22 cellular contexts compared by ENCODE assay signal in the genomic region with DNA sequence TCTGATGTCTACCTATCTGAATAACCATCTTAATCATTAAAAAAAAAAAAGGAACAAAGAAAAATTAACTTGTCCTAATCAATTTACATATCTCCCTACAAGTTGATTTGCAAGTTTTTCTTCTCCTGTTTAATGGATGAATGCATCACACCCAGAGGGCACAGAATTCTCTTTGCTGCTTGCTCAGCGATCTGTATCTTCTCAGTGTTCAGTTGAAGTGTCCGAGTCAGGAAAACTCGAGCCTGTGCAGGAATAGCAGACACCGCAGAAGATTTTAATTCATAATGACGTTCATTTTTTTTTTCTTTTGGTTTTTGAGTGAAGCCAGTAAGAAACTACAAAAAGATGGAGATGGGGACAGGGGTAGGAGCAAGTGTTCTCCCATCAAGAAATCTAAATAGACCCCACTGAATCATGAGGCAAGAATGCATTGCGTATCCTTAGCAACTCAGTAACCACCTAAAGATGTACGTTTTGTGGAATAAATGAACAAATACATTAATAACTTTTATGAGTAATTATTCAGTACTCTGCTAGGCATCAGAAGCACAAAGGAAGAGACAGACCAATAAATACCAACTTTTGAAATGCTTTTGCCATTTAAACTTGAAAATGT.
"Had no signal": no experiment of that assay in that cellular context is flagged by ENCODE, and none has a peak within 500 bp of the region (broad histone marks: within the 10 kb centered on the region; RNA-seq: fewer than 3 reads in every experiment).

No MANE protein-coding gene starts in this region.

- H3K9me3 Mint-ChIP-seq: activated naive CD4-positive, alpha-beta T cell treated with anti-CD3 and anti-CD28 coated beads, Interleukin-2, amount 50 U/mL, for 24 hours; stimulated activated memory B cell treated with anti-CD40 and anti-IgM and Interleukin-4, amounts not matched to agents 10 μg/mL and 1 μg/mL and 100 μg/mL, for 72 hours had no signal

- ATAC-seq: activated T-cell treated with anti-CD3 and anti-CD28 coated beads, Interleukin-2, amount 50 U/mL, for 72 hours; left lobe of liver; right cardiac atrium; stimulated activated memory B cell treated with anti-CD40 and anti-IgM and Interleukin-4, amounts not matched to agents 10 μg/mL and 1 μg/mL and 100 μg/mL, for 72 hours had no signal

- H3K9me3 ChIP-seq: breast epithelium, thoracic aorta had no signal

- H3K4me3 ChIP-seq: breast epithelium, coronary artery, thoracic aorta had no signal

- H3K27me3 Mint-ChIP-seq: activated naive CD4-positive, alpha-beta T cell treated with anti-CD3 and anti-CD28 coated beads, Interleukin-2, amount 50 U/mL, for 24 hours; progenitor cell of endocrine pancreas; stimulated activated memory B cell treated with anti-CD40 and anti-IgM and Interleukin-4, amounts not matched to agents 10 μg/mL and 1 μg/mL and 100 μg/mL, for 72 hours had no signal

- DNase-seq: activated CD4-positive, alpha-beta T cell treated with anti-CD3 and anti-CD28 coated beads for 1 hour; activated CD8-positive, alpha-beta memory T cell treated with anti-CD3 and anti-CD28 coated beads for 24 hours; activated CD8-positive, alpha-beta memory T cell treated with anti-CD3 and anti-CD28 coated beads, Interleukin-2, amount 50 U/mL, for 48 hours; activated effector memory CD4-positive, alpha-beta T cell treated with anti-CD3 and anti-CD28 coated beads, Interleukin-2, amount 50 U/mL, for 16 hours; activated T-cell treated with anti-CD3 and anti-CD28 coated beads, Interleukin-2, amount 50 U/mL, for 72 hours; erythroblast; foreskin melanocyte; glutamatergic neuron; hippocampal formation; occipital lobe; right cardiac atrium; small intestine; stimulated activated CD4-positive, alpha-beta T cell treated with anti-CD3 and anti-CD28 coated beads, Interleukin-4, amount 100 ng/mL, for 4 hours; T-helper 1 cell; T1000 had no signal

- H3K36me3 ChIP-seq: breast epithelium, thoracic aorta had no signal

- H3K4me1 Mint-ChIP-seq: activated naive CD4-positive, alpha-beta T cell treated with anti-CD3 and anti-CD28 coated beads, Interleukin-2, amount 50 U/mL, for 24 hours; stimulated activated memory B cell treated with anti-CD40 and anti-IgM and Interleukin-4, amounts not matched to agents 10 μg/mL and 1 μg/mL and 100 μg/mL, for 72 hours had no signal

- H3K36me3 Mint-ChIP-seq: activated naive CD4-positive, alpha-beta T cell treated with anti-CD3 and anti-CD28 coated beads, Interleukin-2, amount 50 U/mL, for 24 hours; stimulated activated memory B cell treated with anti-CD40 and anti-IgM and Interleukin-4, amounts not matched to agents 10 μg/mL and 1 μg/mL and 100 μg/mL, for 72 hours had no signal

- H3K27ac ChIP-seq: breast epithelium, coronary artery, thoracic aorta had no signal

- H3K27me3 ChIP-seq: breast epithelium had no signal

- H3K4me3 Mint-ChIP-seq: activated naive CD4-positive, alpha-beta T cell treated with anti-CD3 and anti-CD28 coated beads, Interleukin-2, amount 50 U/mL, for 24 hours; activated T-cell treated with anti-CD3 and anti-CD28 coated beads, Interleukin-2, amount 50 U/mL, for 72 hours; stimulated activated memory B cell treated with anti-CD40 and anti-IgM and Interleukin-4, amounts not matched to agents 10 μg/mL and 1 μg/mL and 100 μg/mL, for 72 hours had no signal

- H3K4me1 ChIP-seq: breast epithelium had no signal

- H3K27ac Mint-ChIP-seq: activated naive CD4-positive, alpha-beta T cell treated with anti-CD3 and anti-CD28 coated beads, Interleukin-2, amount 50 U/mL, for 24 hours; activated T-cell treated with anti-CD3 and anti-CD28 coated beads, Interleukin-2, amount 50 U/mL, for 72 hours; progenitor cell of endocrine pancreas; stimulated activated memory B cell treated with anti-CD40 and anti-IgM and Interleukin-4, amounts not matched to agents 10 μg/mL and 1 μg/mL and 100 μg/mL, for 72 hours had no signal
